Comparison of ENCODE assay signal across 7 cellular contexts in the genomic region with DNA sequence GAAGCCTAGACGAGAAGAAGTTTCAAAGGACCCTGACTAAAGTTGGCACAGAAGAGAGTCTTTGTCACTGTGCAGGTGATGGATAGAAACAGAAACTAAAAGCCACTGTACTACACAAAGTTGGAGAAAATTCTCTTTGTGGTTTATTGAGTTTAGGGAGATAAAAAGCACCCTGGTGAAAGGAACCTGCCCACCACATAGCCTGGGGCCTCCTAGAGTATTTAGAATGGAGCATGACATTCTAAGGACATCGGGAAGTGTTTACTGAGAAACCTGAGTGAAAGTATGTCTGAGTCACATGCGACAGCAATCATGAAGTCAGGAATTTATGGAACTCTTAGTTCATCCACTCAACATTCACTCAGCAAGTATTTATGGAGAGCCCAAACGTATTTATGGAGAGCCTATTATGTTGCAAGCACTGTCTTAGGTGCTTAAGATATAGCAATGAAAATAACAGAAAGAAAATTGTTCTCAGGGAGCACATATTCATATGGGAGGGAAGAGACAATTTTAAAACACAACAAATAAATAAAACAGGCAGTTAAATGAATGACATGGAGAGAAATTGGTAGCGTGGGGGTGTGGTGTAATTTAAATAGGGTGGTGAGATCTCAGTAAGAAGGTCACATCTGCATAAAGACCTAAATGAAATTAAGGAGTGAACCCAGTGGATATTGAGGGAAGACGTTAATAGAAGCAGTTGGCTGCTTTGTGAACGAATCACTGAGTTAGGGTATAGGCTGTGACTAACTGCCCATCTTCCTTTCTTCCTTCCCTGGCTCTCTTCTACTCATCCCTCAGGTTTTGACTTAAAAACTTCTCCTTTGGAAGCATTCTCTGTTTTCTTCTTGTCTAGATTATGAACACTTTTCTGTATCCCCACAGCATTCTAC.
DNase-seq lines count a peak whose midpoint lies in the region; ATAC-seq and TF ChIP-seq lines count a peak whose summit lies in the region.

No MANE protein-coding gene starts in this region.

- H3K4me1 ChIP-seq in PC-3 (ENCODE audit: insufficient read depth, low read length): peaks cover 63% of the 10 kb centered on the region
- peaks cover 19 to 47% (median 28%) of the 10 kb centered on the region in 4 donors for H3K4me1 ChIP-seq in esophagus muscularis mucosa
- peaks cover 0 to 12% (median 7%) of the 10 kb centered on the region in 4 donors for H3K4me1 ChIP-seq in tibial nerve

- peaks cover 58% of the 10 kb centered on the region for H3K79me2 ChIP-seq in PC-3 (ENCODE audit: low read length)

- peak overlapping the region; percentile 96 for H3K27ac ChIP-seq in PC-3 (ENCODE audit: low read length)
- H3K27ac ChIP-seq in esophagus muscularis mucosa (replicated peaks in 1 of 4): peak overlapping the region in 3 of 4 donors; percentile 14 to 42 (median 28)
- no peak overlapping the region for H3K27ac ChIP-seq in tibial nerve

- H3K27me3 Mint-ChIP-seq in stimulated activated naive CD8-positive, alpha-beta T cell treated with anti-CD3 and anti-CD28 coated beads, Interleukin-15, Interleukin-2, amounts not matched to agents 100 ng/mL and 50 ng/mL, for 24 hours: no peaks in the 10 kb centered on the region

- H3K4me3 ChIP-seq in PC-3 (ENCODE audit: low read length) (peak overlapping the region; percentile 34), esophagus muscularis mucosa (no peak overlapping the region), tibial nerve (no peak overlapping the region)

- no peaks in the 10 kb centered on the region for H3K9me2 ChIP-seq in PC-3 (replicated peaks; ENCODE audit: low read length)

- peaks cover 23% of the 10 kb centered on the region for H3F3A ChIP-seq in PC-3 (ENCODE audit: low read length, unreplicated experiment)

- intact Hi-C loops in PC-3 (cut with micrococcal nuclease): loop anchor here (1.0 to 10.0 kb wide), 4 partner anchors 59 to 494 kb away; a partner anchor contains a TSS
- intact Hi-C loops in esophagus muscularis mucosa (cut with DNase I): no loop called here

- no peaks in the 10 kb centered on the region for H4K20me1 ChIP-seq in PC-3 (ENCODE audit: low read length)

- H3K9me3 Mint-ChIP-seq in stimulated activated naive CD8-positive, alpha-beta T cell treated with anti-CD3 and anti-CD28 coated beads, Interleukin-15, Interleukin-2, amounts not matched to agents 100 ng/mL and 50 ng/mL, for 24 hours: no peaks in the 10 kb centered on the region

- H2AFZ ChIP-seq in PC-3 (ENCODE audit: low read length): no peak overlapping the region

- ATAC-seq in GM18517 (IDR thresholded peaks at IDR 0.05; ENCODE audit: unreplicated experiment) (peak; percentile 66), HG02759 (IDR thresholded peaks at IDR 0.05; ENCODE audit: unreplicated experiment) (peak; percentile 70), PC-3 (peak; percentile 85)

- H3K4me2 ChIP-seq in PC-3 (ENCODE audit: low read length): peak overlapping the region; percentile 70

- 68% methylated on average over 7 of the region's 7 CpGs for WGBS in esophagus muscularis mucosa
- WGBS in tibial nerve, 2 donors: 80 to 89% methylated on average over 7 of the region's 7 CpGs

- BruUV-seq in PC-3 (replicated peaks; lab: Mats Ljungman, UMichigan): no TSS peak

- H3K36me3 Mint-ChIP-seq in stimulated activated naive CD8-positive, alpha-beta T cell treated with anti-CD3 and anti-CD28 coated beads, Interleukin-15, Interleukin-2, amounts not matched to agents 100 ng/mL and 50 ng/mL, for 24 hours (ENCODE audit: low read depth): no peaks in the 10 kb centered on the region

- no peaks in the 10 kb centered on the region for H3K27me3 ChIP-seq in PC-3 (ENCODE audit: low read length)
- H3K27me3 ChIP-seq in esophagus muscularis mucosa: no peaks in the 10 kb centered on the region
- H3K27me3 ChIP-seq in tibial nerve: no peaks in the 10 kb centered on the region

- H3K36me3 ChIP-seq in PC-3 (ENCODE audit: low read depth, low read length) (no peaks in the 10 kb centered on the region), esophagus muscularis mucosa (no peaks in the 10 kb centered on the region), tibial nerve (no peaks in the 10 kb centered on the region)

- H3K4me1 Mint-ChIP-seq in stimulated activated naive CD8-positive, alpha-beta T cell treated with anti-CD3 and anti-CD28 coated beads, Interleukin-15, Interleukin-2, amounts not matched to agents 100 ng/mL and 50 ng/mL, for 24 hours (ENCODE audit: low read depth): peaks cover 82% of the 10 kb centered on the region

- H3K4me3 Mint-ChIP-seq in stimulated activated naive CD8-positive, alpha-beta T cell treated with anti-CD3 and anti-CD28 coated beads, Interleukin-15, Interleukin-2, amounts not matched to agents 100 ng/mL and 50 ng/mL, for 24 hours: peak overlapping the region; percentile 24

- TF ChIP-seq EP300 in esophagus muscularis mucosa (IDR thresholded peaks at IDR 0.05) (no peak), tibial nerve (IDR thresholded peaks at IDR 0.05) (no peak)

- DNase-seq in PC-3 (peak; percentile 98), esophagus muscularis mucosa (ENCODE audit: extremely low spot score) (no peak), tibial nerve (ENCODE audit: low spot score in 2 of 2) (no peak), NCI-H345 treated with DMSO at 0.1 percent for 48 hours (lab: John Stamatoyannopoulos, UW; ENCODE audit: unreplicated experiment) (no peak)

- TF ChIP-seq POLR2A in esophagus muscularis mucosa (IDR thresholded peaks at IDR 0.05; ENCODE audit: low read depth) (no peak), tibial nerve (IDR thresholded peaks at IDR 0.05) (no peak)

- no peak for TF ChIP-seq CTCF in PC-3 (conservative IDR thresholded peaks at IDR 0.05; ENCODE audit: low read depth, low read length)
- no peak for TF ChIP-seq CTCF in esophagus muscularis mucosa (IDR thresholded peaks at IDR 0.05)
- no peak for TF ChIP-seq CTCF in tibial nerve (IDR thresholded peaks at IDR 0.05)

- H3K9ac ChIP-seq in PC-3 (ENCODE audit: low read length): peak overlapping the region; percentile 62

- H3K9me3 ChIP-seq in PC-3 (ENCODE audit: low read length): no peaks in the 10 kb centered on the region
- no peaks in the 10 kb centered on the region for H3K9me3 ChIP-seq in esophagus muscularis mucosa
- no peaks in the 10 kb centered on the region for H3K9me3 ChIP-seq in tibial nerve

- CTCF ChIA-PET in PC-3 (lab: Charles Lee): no interaction called here

- H3K27ac Mint-ChIP-seq in stimulated activated naive CD8-positive, alpha-beta T cell treated with anti-CD3 and anti-CD28 coated beads, Interleukin-15, Interleukin-2, amounts not matched to agents 100 ng/mL and 50 ng/mL, for 24 hours: peak overlapping the region; percentile 46

- POLR2A ChIA-PET in PC-3 (lab: Charles Lee; ENCODE audit: unreplicated experiment): no interaction called here

Comparison
In these comparisons a context has a peak if more than half of its experiments do, and no peak if none do; other contexts are left out.
1. H3K27ac ChIP-seq: peak in PC-3 (single experiment) and esophagus muscularis mucosa (3 of 4); none in tibial nerve (0 of 4).
2. Peak in every context shown above with its lines, with median percentiles within 50 percentile points of each other: ATAC-seq.